ENCODE assay signal across 22 cellular contexts in genomic region chr12:19746471-19746870, GRCh38.
DNase-seq lines count a peak whose midpoint lies in the region; ATAC-seq, FAIRE-seq and TF ChIP-seq lines count a peak whose summit lies in the region.
"Had no signal": no experiment of that assay in that cellular context is flagged by ENCODE, and none has a peak within 500 bp of the region (broad histone marks: within the 10 kb centered on the region; RNA-seq: fewer than 3 reads in every experiment).

No MANE protein-coding gene starts in this region.

- H2BK20ac ChIP-seq in IMR-90 (ENCODE audit: low read depth, low read length) = 0 out of 2 replicates have a peak overlapping the region, but pooled peaks have one; percentile 29

- H3K27ac Mint-ChIP-seq in stimulated activated naive CD8-positive, alpha-beta T cell treated with anti-CD3 and anti-CD28 coated beads, Interleukin-15, amount 100 ng/mL, for 72 hours = no peak overlapping the region
- H3K27ac Mint-ChIP-seq: CD14-positive monocyte; CD4-positive, alpha-beta T cell; CD8-positive, alpha-beta memory T cell; H9 had no signal

- 100% methylated on average over 2 of the region's 4 CpGs; no CpG with 5 or more reads in 1 of the 2 experiments for WGBS in IMR-90 (ENCODE audit: extremely low coverage in 2 of 2, insufficient read length in 1 of 2), 2 experiments
- 33% methylated on average over 4 of the region's 4 CpGs for WGBS in prostate gland

- H2BK120ac ChIP-seq in IMR-90 (ENCODE audit: low read depth, low read length) = peak overlapping the region; percentile 41; the same call in 1 of the 2 replicates

- no peak overlapping the region for H3K14ac ChIP-seq in IMR-90 (replicated peaks; ENCODE audit: low read depth, low read length)

- peak overlapping the region; percentile 42 for H2BK5ac ChIP-seq in IMR-90 (ENCODE audit: low read depth, low read length, poor library complexity, severe bottlenecking)

- H3K4me1 Mint-ChIP-seq in stimulated activated naive CD8-positive, alpha-beta T cell treated with anti-CD3 and anti-CD28 coated beads, Interleukin-15, amount 100 ng/mL, for 72 hours = peaks cover 4% of the 10 kb centered on the region
- H3K4me1 Mint-ChIP-seq: CD14-positive monocyte, H9 had no signal

- H3K9ac ChIP-seq in IMR-90 (ENCODE audit: low read depth, low read length) = no peak overlapping the region
- no peak overlapping the region for H3K9ac ChIP-seq in endothelial cell of umbilical vein (replicated peaks; ENCODE audit: extremely low read depth, insufficient read depth, low read length)
- H3K9ac ChIP-seq: BLaER1 treated with 17β-estradiol and CSF1 and Interleukin-3, amounts not matched to agents 10 nM and 100 nM; GM23248 had no signal

- DNase-seq in IMR-90 (no peak), endothelial cell of umbilical vein (ENCODE audit: low read depth, low spot score) (peak; percentile 82), prostate gland (ENCODE audit: low spot score) (no peak), H4 (ENCODE audit: low spot score) (no peak)
- no peak for DNase-seq in stimulated activated naive CD8-positive, alpha-beta T cell treated with anti-CD3 and anti-CD28 coated beads, Interleukin-15, amount 100 ng/mL, for 72 hours
- DNase-seq: AML-193; BE2C; CD4-positive, alpha-beta T cell; CD8-positive, alpha-beta memory T cell; DMS153; DND-41; EL; GDM1; GM23248; H9 had no signal

- FAIRE-seq in endothelial cell of umbilical vein (lab: Jason Lieb, UNC) = no peak
- FAIRE-seq: GM12878, GM19239, H1 had no signal

- H3K23ac ChIP-seq in IMR-90 (ENCODE audit: low read depth, low read length) = no peak overlapping the region

- dilution Hi-C loops in IMR-90 (cut with HindIII; ENCODE audit: low sequenced_read_pairs, unreplicated experiment) (no loop called here), endothelial cell of umbilical vein (cut with MboI; ENCODE audit: extremely low pct_ligation_motif_present, low sequenced_read_pairs) (no loop called here)

- POLR2A ChIA-PET in IMR-90 (lab: Charles Lee; ENCODE audit: unreplicated experiment) = no interaction called here
- POLR2A ChIA-PET in endothelial cell of umbilical vein (lab: Charles Lee) = no interaction called here

- no peak overlapping the region for H2AK9ac ChIP-seq in IMR-90 (replicated peaks; ENCODE audit: low read depth, low read length, poor library complexity)

- no peaks in the 10 kb centered on the region; the same call in 1 of the 2 replicates for H3K4me1 ChIP-seq in IMR-90 (ENCODE audit: control insufficient read depth, insufficient read depth, low read length)
- H3K4me1 ChIP-seq in endothelial cell of umbilical vein (ENCODE audit: control insufficient read depth, extremely low read depth, insufficient read depth, low read length) = peaks cover 22% of the 10 kb centered on the region
- peaks cover 7% of the 10 kb centered on the region for H3K4me1 ChIP-seq in prostate gland (replicated peaks)
- H3K4me1 ChIP-seq: BE2C had no signal

- in situ Hi-C loops in IMR-90 (cut with MboI; ENCODE audit: low sequenced_read_pairs) = loop anchor here (10.0 kb wide), 2 partner anchors 468 to 618 kb away; partner anchors contain the start of gene PDE3A

- no peak overlapping the region for H3K4me3 Mint-ChIP-seq in stimulated activated naive CD8-positive, alpha-beta T cell treated with anti-CD3 and anti-CD28 coated beads, Interleukin-15, amount 100 ng/mL, for 72 hours
- H3K4me3 Mint-ChIP-seq: CD14-positive monocyte; CD4-positive, alpha-beta T cell; CD8-positive, alpha-beta memory T cell; H9 had no signal

- ATAC-seq in IMR-90 (ENCODE audit: low read depth) (no peak), HG03196 (IDR thresholded peaks at IDR 0.05; ENCODE audit: unreplicated experiment) (no peak)
- ATAC-seq in stimulated activated naive CD8-positive, alpha-beta T cell treated with anti-CD3 and anti-CD28 coated beads, Interleukin-15, amount 100 ng/mL, for 72 hours = no peak
- ATAC-seq: GM12878, HCT116 had no signal

- H3K79me2 ChIP-seq in endothelial cell of umbilical vein (ENCODE audit: control insufficient read depth, insufficient read depth, low read length) = no peaks in the 10 kb centered on the region

- BruUV-seq in IMR-90 (replicated peaks; lab: Mats Ljungman, UMichigan) (no TSS peak), endothelial cell of umbilical vein (replicated peaks; lab: Mats Ljungman, UMichigan) (no TSS peak)

- no peak for TF ChIP-seq POLR2A in IMR-90 (IDR thresholded peaks at IDR 0.05; ENCODE audit: low read depth, low read length)
- TF ChIP-seq POLR2A in endothelial cell of umbilical vein (IDR thresholded peaks at IDR 0.05; ENCODE audit: low read depth, low read length) = no peak
- no peak for TF ChIP-seq POLR2A in prostate gland (IDR thresholded peaks at IDR 0.05)

- H3K4me2 ChIP-seq in IMR-90 (ENCODE audit: low read depth, low read length) (no peak overlapping the region), endothelial cell of umbilical vein (ENCODE audit: insufficient read depth, low read length) (no peak overlapping the region)
- H3K4me2 ChIP-seq: BLaER1 treated with 17β-estradiol and CSF1 and Interleukin-3, amounts not matched to agents 10 nM and 100 nM had no signal

- peaks cover 2% of the 10 kb centered on the region for H3K9me3 ChIP-seq in IMR-90 (ENCODE audit: control insufficient read depth, insufficient read depth, low read length)
- no peaks in the 10 kb centered on the region for H3K9me3 ChIP-seq in endothelial cell of umbilical vein (replicated peaks; ENCODE audit: control insufficient read depth, insufficient read depth, low read length)
- no peaks in the 10 kb centered on the region for H3K9me3 ChIP-seq in prostate gland
- H3K9me3 ChIP-seq: BE2C had no signal

- H4K20me1 ChIP-seq in IMR-90 (ENCODE audit: insufficient read depth, low read length) (no peaks in the 10 kb centered on the region), endothelial cell of umbilical vein (replicated peaks; ENCODE audit: control insufficient read depth, extremely low read depth, insufficient read depth, low read length) (no peaks in the 10 kb centered on the region)
- H4K20me1 ChIP-seq: BLaER1 treated with 17β-estradiol and CSF1 and Interleukin-3, amounts not matched to agents 10 nM and 100 nM had no signal

- H2AFZ ChIP-seq in IMR-90 (replicated peaks; ENCODE audit: low read length, poor library complexity) (no peak overlapping the region), endothelial cell of umbilical vein (ENCODE audit: low read depth, low read length) (no peak overlapping the region)
- H2AFZ ChIP-seq: GM23248 had no signal

- H2BK15ac ChIP-seq in IMR-90 (ENCODE audit: low read depth, low read length) = no peak overlapping the region; the same call in 2 of the 3 replicates

- H3K18ac ChIP-seq in IMR-90 (ENCODE audit: low read depth, low read length) = peak overlapping the region; percentile 47; the same call in 1 of the 2 replicates

- H3K56ac ChIP-seq in IMR-90 (ENCODE audit: extremely low read depth, insufficient read depth, low read length) = no peak overlapping the region

- H4K5ac ChIP-seq in IMR-90 (ENCODE audit: low read depth, low read length) = peak overlapping the region; percentile 54; the same call in 1 of the 2 replicates

- no peak for TF ChIP-seq CTCF in IMR-90 (conservative IDR thresholded peaks at IDR 0.05; ENCODE audit: low read depth, low read length)
- no peak for TF ChIP-seq CTCF in endothelial cell of umbilical vein (IDR thresholded peaks at IDR 0.05; ENCODE audit: extremely low read depth in 1 of 2, insufficient read depth in 1 of 2, low read depth in 1 of 2, low read length in 2 of 2)
- no peak for TF ChIP-seq CTCF in prostate gland (IDR thresholded peaks at IDR 0.05)

- H3K27me3 Mint-ChIP-seq in stimulated activated naive CD8-positive, alpha-beta T cell treated with anti-CD3 and anti-CD28 coated beads, Interleukin-15, amount 100 ng/mL, for 72 hours = no peaks in the 10 kb centered on the region
- H3K27me3 Mint-ChIP-seq: CD4-positive, alpha-beta T cell had no signal

- H4K91ac ChIP-seq in IMR-90 (ENCODE audit: insufficient read depth, low read depth, low read length) = peak overlapping the region; percentile 13; the same call in 1 of the 2 replicates

- no peak overlapping the region for H3K4ac ChIP-seq in IMR-90 (ENCODE audit: low read depth, low read length)

- no peaks in the 10 kb centered on the region for H3K9me1 ChIP-seq in IMR-90 (ENCODE audit: insufficient read depth, low read length)
- no peaks in the 10 kb centered on the region for H3K9me1 ChIP-seq in endothelial cell of umbilical vein (replicated peaks; ENCODE audit: control insufficient read depth, extremely low read depth, insufficient read depth, low read length)

- no peaks in the 10 kb centered on the region for H3K36me3 ChIP-seq in IMR-90 (ENCODE audit: control insufficient read depth, insufficient read depth, low read length)
- no peaks in the 10 kb centered on the region for H3K36me3 ChIP-seq in endothelial cell of umbilical vein (ENCODE audit: control insufficient read depth in 2 of 2, extremely low read depth in 1 of 2, insufficient read depth in 2 of 2, low read length in 2 of 2)
- H3K36me3 ChIP-seq in prostate gland = no peaks in the 10 kb centered on the region
- H3K36me3 ChIP-seq: BE2C; BLaER1 treated with 17β-estradiol and CSF1 and Interleukin-3, amounts not matched to agents 10 nM and 100 nM had no signal

- H3K27me3 ChIP-seq in IMR-90 (ENCODE audit: control insufficient read depth, insufficient read depth, low read length) (no peaks in the 10 kb centered on the region), endothelial cell of umbilical vein (ENCODE audit: control insufficient read depth in 2 of 2, insufficient read depth in 2 of 2, low read length in 2 of 2) (no peaks in the 10 kb centered on the region), prostate gland (replicated peaks; ENCODE audit: insufficient read depth) (no peaks in the 10 kb centered on the region)
- H3K27me3 ChIP-seq: BE2C; BLaER1 treated with 17β-estradiol and CSF1 and Interleukin-3, amounts not matched to agents 10 nM and 100 nM had no signal

- no peak overlapping the region for H3K27ac ChIP-seq in IMR-90 (ENCODE audit: insufficient read depth, low read length)
- peak overlapping the region; percentile 92 for H3K27ac ChIP-seq in endothelial cell of umbilical vein (ENCODE audit: insufficient read depth, low read depth, low read length)
- H3K27ac ChIP-seq in prostate gland = peak overlapping the region; percentile 3 to 17
- H3K27ac ChIP-seq: BLaER1 treated with 17β-estradiol and CSF1 and Interleukin-3, amounts not matched to agents 10 nM and 100 nM; GM23248 had no signal

- peaks cover 11 to 28% of the 10 kb centered on the region in 2 donors for H3K9me3 Mint-ChIP-seq in stimulated activated naive CD8-positive, alpha-beta T cell treated with anti-CD3 and anti-CD28 coated beads, Interleukin-15, amount 100 ng/mL, for 72 hours

- no peaks in the 10 kb centered on the region for H3K79me1 ChIP-seq in IMR-90 (ENCODE audit: low read depth in 1 of 2, low read length in 2 of 2)

- no peak overlapping the region for H2AK5ac ChIP-seq in IMR-90 (ENCODE audit: low read depth, low read length)

- H3K4me3 ChIP-seq in IMR-90 (ENCODE audit: insufficient read depth, low read depth, low read length) (no peak overlapping the region), endothelial cell of umbilical vein (replicated peaks in 1 of 3; ENCODE audit: insufficient read depth in 1 of 3, low read depth in 1 of 3, low read length in 3 of 3) (no peak overlapping the region), prostate gland (no peak overlapping the region)
- H3K4me3 ChIP-seq: BLaER1 treated with 17β-estradiol and CSF1 and Interleukin-3, amounts not matched to agents 10 nM and 100 nM; GM12878; GM23248 had no signal

- CTCF ChIA-PET in IMR-90 (lab: Yijun Ruan, JAX) = interaction anchor here (0.6 kb wide), 1 partner anchor 128 kb away, joined by 6 read pairs; no protein-coding TSS in a partner anchor
- CTCF ChIA-PET in endothelial cell of umbilical vein (lab: Charles Lee) = interaction anchor here (1.3 to 4.3 kb wide), 2 partner anchors 7 to 11 kb away, joined by 4 to 21 read pairs; no protein-coding TSS in a partner anchor

- H4K8ac ChIP-seq in IMR-90 (ENCODE audit: low read depth in 2 of 2, low read length in 2 of 2) = peak overlapping the region in 1 of 2 experiments; percentile 40; a peak in 2 of 4 replicates

- no peak for TF ChIP-seq RAD21 in IMR-90 (IDR thresholded peaks at IDR 0.05; ENCODE audit: low read length)

- intact Hi-C loops in IMR-90 (cut with micrococcal nuclease) (no loop called here), endothelial cell of umbilical vein (cut with micrococcal nuclease) (no loop called here), prostate gland (cut with DNase I) (loop anchor here (10.0 kb wide), 3 partner anchors 628 to 1058 kb away; no protein-coding TSS in a partner anchor)
